ENCODE assay signal across 1 cellular context in the genomic region with DNA sequence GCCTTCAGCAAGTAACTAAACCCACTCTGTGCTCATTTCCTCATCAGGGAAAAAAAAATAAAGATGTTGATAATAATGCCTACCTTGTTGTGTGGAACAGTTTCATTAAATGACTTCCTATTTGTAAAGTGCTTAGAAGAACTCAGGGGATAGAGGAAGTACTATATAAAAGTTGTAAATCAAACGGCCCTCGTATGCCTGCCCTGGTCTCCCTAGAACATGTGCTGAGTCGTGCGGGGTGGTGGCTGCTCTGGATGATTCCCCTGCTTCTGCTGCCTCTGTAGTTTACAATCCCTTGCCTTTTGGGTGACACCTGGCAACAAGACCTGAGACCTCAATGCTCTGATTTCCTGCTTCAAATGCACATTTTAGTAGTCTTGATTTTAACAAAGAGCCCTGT.
TF ChIP-seq lines count a peak whose summit lies in the region.

No MANE protein-coding gene starts in this region.

TF ChIP-seq in SK-N-SH, 30 proteins besides CTCF, POLR2A, EP300 and RAD21 (continued from another document):
- TF ChIP-seq, protein P1, sequence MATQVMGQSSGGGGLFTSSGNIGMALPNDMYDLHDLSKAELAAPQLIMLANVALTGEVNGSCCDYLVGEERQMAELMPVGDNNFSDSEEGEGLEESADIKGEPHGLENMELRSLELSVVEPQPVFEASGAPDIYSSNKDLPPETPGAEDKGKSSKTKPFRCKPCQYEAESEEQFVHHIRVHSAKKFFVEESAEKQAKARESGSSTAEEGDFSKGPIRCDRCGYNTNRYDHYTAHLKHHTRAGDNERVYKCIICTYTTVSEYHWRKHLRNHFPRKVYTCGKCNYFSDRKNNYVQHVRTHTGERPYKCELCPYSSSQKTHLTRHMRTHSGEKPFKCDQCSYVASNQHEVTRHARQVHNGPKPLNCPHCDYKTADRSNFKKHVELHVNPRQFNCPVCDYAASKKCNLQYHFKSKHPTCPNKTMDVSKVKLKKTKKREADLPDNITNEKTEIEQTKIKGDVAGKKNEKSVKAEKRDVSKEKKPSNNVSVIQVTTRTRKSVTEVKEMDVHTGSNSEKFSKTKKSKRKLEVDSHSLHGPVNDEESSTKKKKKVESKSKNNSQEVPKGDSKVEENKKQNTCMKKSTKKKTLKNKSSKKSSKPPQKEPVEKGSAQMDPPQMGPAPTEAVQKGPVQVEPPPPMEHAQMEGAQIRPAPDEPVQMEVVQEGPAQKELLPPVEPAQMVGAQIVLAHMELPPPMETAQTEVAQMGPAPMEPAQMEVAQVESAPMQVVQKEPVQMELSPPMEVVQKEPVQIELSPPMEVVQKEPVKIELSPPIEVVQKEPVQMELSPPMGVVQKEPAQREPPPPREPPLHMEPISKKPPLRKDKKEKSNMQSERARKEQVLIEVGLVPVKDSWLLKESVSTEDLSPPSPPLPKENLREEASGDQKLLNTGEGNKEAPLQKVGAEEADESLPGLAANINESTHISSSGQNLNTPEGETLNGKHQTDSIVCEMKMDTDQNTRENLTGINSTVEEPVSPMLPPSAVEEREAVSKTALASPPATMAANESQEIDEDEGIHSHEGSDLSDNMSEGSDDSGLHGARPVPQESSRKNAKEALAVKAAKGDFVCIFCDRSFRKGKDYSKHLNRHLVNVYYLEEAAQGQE (IDR thresholded peaks at IDR 0.05; ENCODE audit: low read depth, low read length): no peak
- no peak for TF ChIP-seq JUND (IDR thresholded peaks at IDR 0.05)
- TF ChIP-seq EZH2phosphoT487 (IDR thresholded peaks at IDR 0.05; ENCODE audit: borderline replicate concordance, low read depth): no peak
- TF ChIP-seq, protein P2, sequence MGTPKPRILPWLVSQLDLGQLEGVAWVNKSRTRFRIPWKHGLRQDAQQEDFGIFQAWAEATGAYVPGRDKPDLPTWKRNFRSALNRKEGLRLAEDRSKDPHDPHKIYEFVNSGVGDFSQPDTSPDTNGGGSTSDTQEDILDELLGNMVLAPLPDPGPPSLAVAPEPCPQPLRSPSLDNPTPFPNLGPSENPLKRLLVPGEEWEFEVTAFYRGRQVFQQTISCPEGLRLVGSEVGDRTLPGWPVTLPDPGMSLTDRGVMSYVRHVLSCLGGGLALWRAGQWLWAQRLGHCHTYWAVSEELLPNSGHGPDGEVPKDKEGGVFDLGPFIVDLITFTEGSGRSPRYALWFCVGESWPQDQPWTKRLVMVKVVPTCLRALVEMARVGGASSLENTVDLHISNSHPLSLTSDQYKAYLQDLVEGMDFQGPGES (IDR thresholded peaks at IDR 0.05; ENCODE audit: low read depth, low read length): no peak
- TF ChIP-seq SIN3A (IDR thresholded peaks at IDR 0.05; ENCODE audit: borderline replicate concordance, low read depth, low read length): no peak
- no peak for TF ChIP-seq TCF12 (IDR thresholded peaks at IDR 0.05)
